16 cellular contexts compared by ENCODE assay signal in genomic region chr19:10206226-10206873, GRCh38. TPM values are rescaled to one million over a fixed set of nuclear protein-coding genes. Genes with fewer than 3 reads are reported as not detected.
DNase-seq lines count a peak whose midpoint lies in the region; ATAC-seq and TF ChIP-seq lines count a peak whose summit lies in the region.
"Had no signal": no experiment of that assay in that cellular context is flagged by ENCODE, and none has a peak within 500 bp of the region (broad histone marks: within the 10 kb centered on the region; RNA-seq: fewer than 3 reads in every experiment).

No MANE protein-coding gene starts in this region.

- H3K27me3 ChIP-seq in Panc1 (ENCODE audit: control insufficient read depth, insufficient read depth, low read length), result no peaks in the 10 kb centered on the region
- H3K27me3 ChIP-seq: heart right ventricle had no signal

- ATAC-seq in Panc1, result peak; percentile 66
- no peak for ATAC-seq in HG02840 (IDR thresholded peaks at IDR 0.05; ENCODE audit: low FRiP score, unreplicated experiment)
- ATAC-seq: GM12878, psoas muscle had no signal

- no peak overlapping the region for H3K4me3 Mint-ChIP-seq in dendritic cell treated with granulocyte-macrophage colony-stimulating factor and Interleukin-4, amounts not matched to agents 40 ng/mL and 50 ng/mL, for 4 days
- H3K4me3 Mint-ChIP-seq: activated naive CD8-positive, alpha-beta T cell treated with anti-CD3 and anti-CD28 coated beads, Interleukin-2, amount 10 ng/mL, durations not matched to agents 7 days and 5 days had no signal

- CTCF ChIA-PET in Panc1 (lab: Charles Lee), result interaction anchor here (0.5 to 0.6 kb wide), 2 partner anchors 14 to 32 kb away, joined by 3 read pairs; no protein-coding TSS in a partner anchor
- CTCF ChIA-PET in HEK293T (lab: Yijun Ruan, JAX), result no interaction called here

- no peaks in the 10 kb centered on the region for H3K27me3 Mint-ChIP-seq in dendritic cell treated with granulocyte-macrophage colony-stimulating factor and Interleukin-4, amounts not matched to agents 40 ng/mL and 50 ng/mL, for 4 days
- H3K27me3 Mint-ChIP-seq: activated naive CD8-positive, alpha-beta T cell treated with anti-CD3 and anti-CD28 coated beads, Interleukin-2, amount 10 ng/mL, durations not matched to agents 7 days and 5 days had no signal

- H3K9me3 Mint-ChIP-seq in dendritic cell treated with granulocyte-macrophage colony-stimulating factor and Interleukin-4, amounts not matched to agents 40 ng/mL and 50 ng/mL, for 4 days, result peaks cover 11% of the 10 kb centered on the region

- H3K27ac ChIP-seq in Panc1 (ENCODE audit: low read length), result no peak overlapping the region
- H3K27ac ChIP-seq: heart right ventricle, psoas muscle had no signal

- H3K4me1 ChIP-seq in Panc1 (ENCODE audit: control insufficient read depth, insufficient read depth, low read length), result no peaks in the 10 kb centered on the region
- H3K4me1 ChIP-seq: psoas muscle had no signal

- H3K27ac Mint-ChIP-seq in dendritic cell treated with granulocyte-macrophage colony-stimulating factor and Interleukin-4, amounts not matched to agents 40 ng/mL and 50 ng/mL, for 4 days, result peak overlapping the region; percentile 92
- H3K27ac Mint-ChIP-seq: activated naive CD8-positive, alpha-beta T cell treated with anti-CD3 and anti-CD28 coated beads, Interleukin-2, amount 10 ng/mL, durations not matched to agents 7 days and 5 days had no signal

- no TSS peak for BruUV-seq in Panc1 (replicated peaks; lab: Mats Ljungman, UMichigan)

- POLR2A ChIA-PET in Panc1 (lab: Charles Lee), result no interaction called here
- POLR2A ChIA-PET in HEK293T (lab: Yijun Ruan, JAX), result interaction anchor here (4.8 kb wide), 1 partner anchor 12 kb away, joined by 27 read pairs; the partner anchor contains the start of gene DNMT1

- intact Hi-C loops in Panc1 (cut with micrococcal nuclease; ENCODE audit: unreplicated experiment), result no loop called here
- intact Hi-C loops in dendritic cell treated with granulocyte-macrophage colony-stimulating factor and Interleukin-4, amounts not matched to agents 40 ng/mL and 50 ng/mL, for 4 days (cut with micrococcal nuclease), result no loop called here

- TF ChIP-seq CTCF in Panc1 (IDR thresholded peaks at IDR 0.05), result no peak

- DNase-seq in ELF-1 (ENCODE audit: low read depth, low spot score), result peak; percentile 80
- no peak for DNase-seq in Panc1 (ENCODE audit: low read depth, low spot score)
- peak; percentile 47 for DNase-seq in renal cortical epithelial cell (ENCODE audit: low read depth)
- DNase-seq in HEK293T (ENCODE audit: extremely low spot score), result no peak
- no peak for DNase-seq in NCI-H146 (lab: John Stamatoyannopoulos, UW)
- no peak for DNase-seq in NCI-H69 (lab: John Stamatoyannopoulos, UW)
- DNase-seq: activated naive CD8-positive, alpha-beta T cell treated with anti-CD3 and anti-CD28 coated beads, Interleukin-2, amount 10 ng/mL, durations not matched to agents 7 days and 5 days; effector memory CD4-positive, alpha-beta T cell; heart right ventricle; NCI-H2227 treated with DMSO at 0.1 percent for 48 hours; psoas muscle; stimulated activated CD4-positive, alpha-beta T cell treated with anti-CD3 and anti-CD28 coated beads, Interleukin-4, amount 100 ng/mL, for 24 hours; stimulated activated naive CD4-positive, alpha-beta T cell treated with Interleukin-2 at 50 U/mL for 16 hours had no signal

- H3K36me3 Mint-ChIP-seq in dendritic cell treated with granulocyte-macrophage colony-stimulating factor and Interleukin-4, amounts not matched to agents 40 ng/mL and 50 ng/mL, for 4 days (ENCODE audit: low read depth), result peaks cover 15% of the 10 kb centered on the region

- H3K4me3 ChIP-seq in Panc1 (ENCODE audit: low read depth in 2 of 2, low read length in 2 of 2), result no peak overlapping the region
- H3K4me3 ChIP-seq: GM12878, heart right ventricle, psoas muscle had no signal

- no peaks in the 10 kb centered on the region for H3K36me3 ChIP-seq in Panc1 (ENCODE audit: control insufficient read depth, insufficient read depth, low read length)
- H3K36me3 ChIP-seq: heart right ventricle had no signal

- H3K4me1 Mint-ChIP-seq in dendritic cell treated with granulocyte-macrophage colony-stimulating factor and Interleukin-4, amounts not matched to agents 40 ng/mL and 50 ng/mL, for 4 days (ENCODE audit: low read depth), result peaks cover 65% of the 10 kb centered on the region

- no peaks in the 10 kb centered on the region for H3K9me3 ChIP-seq in Panc1 (ENCODE audit: control insufficient read depth, insufficient read depth, low read depth, low read length)
- H3K9me3 ChIP-seq: psoas muscle had no signal

- in situ Hi-C loops in Panc1 (cut with HindIII; ENCODE audit: low pct_unique_long_range_greater_than_20kb, low sequenced_read_pairs), result no loop called here

TF ChIP-seq in HEK293T, 16 proteins besides CTCF, POLR2A, EP300 and RAD21:
- no peak for TF ChIP-seq ARNT (IDR thresholded peaks at IDR 0.05)
- TF ChIP-seq BHLHE40 (IDR thresholded peaks at IDR 0.05; ENCODE audit: borderline replicate concordance), result no peak
- TF ChIP-seq TARDBP (IDR thresholded peaks at IDR 0.05), result no peak
- TF ChIP-seq CTBP1 (IDR thresholded peaks at IDR 0.05; ENCODE audit: borderline replicate concordance), result no peak
- TF ChIP-seq FOXK2 (IDR thresholded peaks at IDR 0.05), result no peak
- TF ChIP-seq FOXM1 (IDR thresholded peaks at IDR 0.05; ENCODE audit: borderline replicate concordance), result no peak
- no peak for TF ChIP-seq PKNOX1 (IDR thresholded peaks at IDR 0.05)

RNA-seq across cellular contexts. Expression of gene DNMT1, which starts 11.6 kb away (rescaled TPM):
- 168 TPM for total RNA-seq in Panc1 (2021; ENCODE audit: unreplicated experiment)
- polyA plus RNA-seq in Panc1 (2012; ENCODE audit: insufficient read length), result 111 TPM
- total RNA-seq in renal cortical epithelial cell, result 37.4 and 38.0 TPM in 2 replicates

RNA-seq across cellular contexts. Expression of gene S1PR2, which starts 24.8 kb away (rescaled TPM):
- 2.9 TPM for total RNA-seq in Panc1 (2021; ENCODE audit: unreplicated experiment)
- 0.92 TPM for polyA plus RNA-seq in Panc1 (2012; ENCODE audit: insufficient read length)
- total RNA-seq in renal cortical epithelial cell, result 3.0 and 3.3 TPM in 2 replicates

RNA-seq across cellular contexts. Expression of gene MRPL4, which starts 45.7 kb away (rescaled TPM):
- 62.8 TPM for total RNA-seq in Panc1 (2021; ENCODE audit: unreplicated experiment)
- 86.5 TPM for polyA plus RNA-seq in Panc1 (2012; ENCODE audit: insufficient read length)
- 23.1 and 29.5 TPM in 2 replicates for total RNA-seq in renal cortical epithelial cell

Comparison
In these comparisons a context has a peak if more than half of its experiments do, and no peak if none do; other contexts are left out.
1. DNase-seq: peak in ELF-1 (single experiment) and renal cortical epithelial cell (single experiment); none in Panc1 (single experiment), HEK293T (single experiment), NCI-H146 (single experiment) and NCI-H69 (single experiment).